23 cellular contexts compared by ENCODE assay signal in the genomic region with DNA sequence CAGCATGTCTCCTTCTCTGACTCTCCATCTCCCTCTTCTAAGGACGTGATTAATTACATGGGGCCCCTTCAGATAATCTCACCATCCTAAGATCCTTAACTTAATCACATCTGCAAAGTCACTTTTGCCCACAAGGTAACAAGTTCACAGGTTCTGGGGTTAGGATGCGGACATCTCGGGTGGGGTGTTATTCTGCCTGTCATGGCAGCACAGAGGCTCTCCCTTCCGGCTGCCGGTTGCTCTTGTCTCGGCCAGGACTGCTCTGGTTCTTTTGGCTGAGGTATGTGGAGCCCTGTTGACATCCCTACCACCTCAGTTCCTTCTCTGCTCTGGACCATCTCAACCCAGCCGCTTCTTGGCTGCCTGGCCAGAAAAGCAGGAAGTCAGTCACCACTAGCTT. TPM values are rescaled to one million over a fixed set of nuclear protein-coding genes. Genes with fewer than 3 reads are reported as not detected.
"Had no signal": no experiment of that assay in that cellular context is flagged by ENCODE, and none has a peak within 500 bp of the region (broad histone marks: within the 10 kb centered on the region; RNA-seq: fewer than 3 reads in every experiment).

No MANE protein-coding gene starts in this region.

- H3K4me3 Mint-ChIP-seq: activated B cell treated with CpG ODN at 0.5 μM for 24 hours; activated T-helper 1 cell treated with anti-CD3 and anti-CD28 coated beads, Interleukin-12 subunit alpha, Interleukin-12 subunit beta, Interleukin-2, Interleukin-4 antibody, amounts not matched to agents 30 ng/mL and 10 ng/mL and 1 ng/mL, durations not matched to agents 14 hours and 24 hours and 36 hours; brain; endodermal cell; nephron progenitor cell had no signal

- H3K79me2 ChIP-seq: hepatocyte had no signal

- H3K9me3 ChIP-seq: lower lobe of right lung, prostate gland, testis, upper lobe of left lung had no signal

- H3K36me3 ChIP-seq: lower lobe of right lung, prostate gland, right atrium auricular region, upper lobe of left lung had no signal

- H3K27me3 ChIP-seq: hepatocyte, right atrium auricular region, testis, upper lobe of left lung had no signal

- H3K9me3 Mint-ChIP-seq: activated B cell treated with CpG ODN at 0.5 μM for 24 hours; activated T-helper 1 cell treated with anti-CD3 and anti-CD28 coated beads, Interleukin-12 subunit alpha, Interleukin-12 subunit beta, Interleukin-2, Interleukin-4 antibody, amounts not matched to agents 30 ng/mL and 10 ng/mL and 1 ng/mL, durations not matched to agents 14 hours and 24 hours and 36 hours had no signal

- H3K4me1 ChIP-seq: lower lobe of right lung, prostate gland, right atrium auricular region, testis, upper lobe of left lung had no signal

- H3K4me1 Mint-ChIP-seq: activated B cell treated with CpG ODN at 0.5 μM for 24 hours, brain had no signal

- ATAC-seq: lower lobe of right lung had no signal

- DNase-seq: activated B cell treated with CpG ODN at 0.5 μM for 24 hours; activated CD4-positive, alpha-beta T cell treated with anti-CD3 and anti-CD28 coated beads for 48 hours; activated gamma-delta T cell treated with Interleukin-2 at 50 U/mL for 16 hours; caudate nucleus; dorsolateral prefrontal cortex; endodermal cell; foreskin fibroblast; islet precursor cell; lower lobe of right lung; nephron progenitor cell; occipital lobe; T-helper 9 cell; testis; upper lobe of left lung had no signal

- H3K4me3 ChIP-seq: dorsolateral prefrontal cortex, hepatocyte, lower lobe of right lung, prostate gland, right atrium auricular region, skin epidermis, testis, upper lobe of left lung had no signal

- H3K36me3 Mint-ChIP-seq: brain had no signal

- H3K27ac Mint-ChIP-seq: activated B cell treated with CpG ODN at 0.5 μM for 24 hours; activated T-helper 1 cell treated with anti-CD3 and anti-CD28 coated beads, Interleukin-12 subunit alpha, Interleukin-12 subunit beta, Interleukin-2, Interleukin-4 antibody, amounts not matched to agents 30 ng/mL and 10 ng/mL and 1 ng/mL, durations not matched to agents 14 hours and 24 hours and 36 hours; brain; endodermal cell; nephron progenitor cell had no signal

- H2AFZ ChIP-seq: hepatocyte had no signal

- H3K27ac ChIP-seq: dorsolateral prefrontal cortex, epithelial cell of prostate, hepatocyte, lower lobe of right lung, prostate gland, right atrium auricular region, testis, upper lobe of left lung had no signal

- H3K4me2 ChIP-seq: hepatocyte had no signal

RNA-seq across cellular contexts. Expression of a gene that starts 4.2 kb away (rescaled TPM):
- total RNA-seq: activated B cell treated with CpG ODN at 0.5 μM for 24 hours; activated T-helper 1 cell treated with anti-CD3 and anti-CD28 coated beads, Interleukin-12 subunit alpha, Interleukin-12 subunit beta, Interleukin-2, Interleukin-4 antibody, amounts not matched to agents 30 ng/mL and 10 ng/mL and 1 ng/mL, durations not matched to agents 14 hours and 24 hours and 36 hours; dorsolateral prefrontal cortex; glomerular endothelial cell; hepatocyte; lower lobe of right lung; occipital lobe; prostate gland; right atrium auricular region; testis; upper lobe of left lung had no signal
- polyA plus RNA-seq: hepatocyte had no signal

RNA-seq across cellular contexts. Expression of a gene that starts 17.4 kb away (rescaled TPM):
- total RNA-seq: activated B cell treated with CpG ODN at 0.5 μM for 24 hours; activated T-helper 1 cell treated with anti-CD3 and anti-CD28 coated beads, Interleukin-12 subunit alpha, Interleukin-12 subunit beta, Interleukin-2, Interleukin-4 antibody, amounts not matched to agents 30 ng/mL and 10 ng/mL and 1 ng/mL, durations not matched to agents 14 hours and 24 hours and 36 hours; dorsolateral prefrontal cortex; endodermal cell; glomerular endothelial cell; hepatocyte; lower lobe of right lung; mesenteric fat pad; occipital lobe; prostate gland; right atrium auricular region; upper lobe of left lung had no signal
- polyA plus RNA-seq: hepatocyte had no signal

RNA-seq across cellular contexts. Expression of a gene that starts 34.0 kb away (rescaled TPM):
- total RNA-seq: activated B cell treated with CpG ODN at 0.5 μM for 24 hours; activated T-helper 1 cell treated with anti-CD3 and anti-CD28 coated beads, Interleukin-12 subunit alpha, Interleukin-12 subunit beta, Interleukin-2, Interleukin-4 antibody, amounts not matched to agents 30 ng/mL and 10 ng/mL and 1 ng/mL, durations not matched to agents 14 hours and 24 hours and 36 hours; dorsolateral prefrontal cortex; endodermal cell; glomerular endothelial cell; hepatocyte; lower lobe of right lung; mesenteric fat pad; occipital lobe; right atrium auricular region; upper lobe of left lung had no signal
- polyA plus RNA-seq: hepatocyte had no signal
